ENCODE assay signal across 23 cellular contexts in the genomic region with DNA sequence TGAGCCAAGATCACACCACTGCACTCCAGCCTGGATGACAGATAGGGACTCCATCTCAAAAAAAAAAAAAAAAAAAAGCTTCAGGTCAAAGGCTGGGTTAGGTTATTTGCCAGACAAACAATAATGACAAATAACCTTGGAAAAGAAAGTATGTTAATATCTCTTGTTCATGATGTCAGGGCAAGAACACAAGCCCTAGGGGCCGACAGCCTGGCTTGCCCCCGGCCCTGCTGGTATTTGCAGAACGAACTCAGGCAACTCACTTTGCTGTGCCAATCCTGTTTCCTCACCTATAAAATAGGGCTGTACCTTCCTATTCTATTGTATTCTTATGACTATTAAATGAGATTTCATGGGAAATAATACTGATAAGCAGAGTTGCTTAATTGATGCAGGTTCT.
DNase-seq lines count a peak whose midpoint lies in the region; ATAC-seq, FAIRE-seq and TF ChIP-seq lines count a peak whose summit lies in the region.
"Had no signal": no experiment of that assay in that cellular context is flagged by ENCODE, and none has a peak within 500 bp of the region (broad histone marks: within the 10 kb centered on the region; RNA-seq: fewer than 3 reads in every experiment).

No MANE protein-coding gene starts in this region.

- DNase-seq in ascending aorta (ENCODE audit: low spot score in 2 of 2) (no peak), HepG2 (ENCODE audit: low spot score) (no peak), sciatic nerve (ENCODE audit: low spot score) (no peak)
- DNase-seq in CD4-positive, alpha-beta T cell = no peak
- DNase-seq: 8988T; ACHN; BE2C; C1 segment of cervical spinal cord; Calu3; CD4-positive, CD25-positive, alpha-beta regulatory T cell; CD8-positive, alpha-beta T cell; DMS79 treated with DMSO at 0.1 percent for 48 hours; GF-D8 had no signal

- BruUV-seq in HepG2 (replicated peaks; lab: Mats Ljungman, UMichigan) = no TSS peak

- no peak overlapping the region for H3K4me3 Mint-ChIP-seq in CD4-positive, alpha-beta T cell
- H3K4me3 Mint-ChIP-seq: CD14-positive monocyte; CD4-positive, CD25-positive, alpha-beta regulatory T cell; CD8-positive, alpha-beta T cell had no signal

- H3K4me2 ChIP-seq in BLaER1 treated with 17β-estradiol and CSF1 and Interleukin-3, amounts not matched to agents 10 nM and 100 nM = peak overlapping the region in 9 of 11 experiments; percentile 32 to 85 (median 69); a peak in 16 of 22 replicates
- no peak overlapping the region for H3K4me2 ChIP-seq in HepG2 (ENCODE audit: low read depth, low read length)

- no peaks in the 10 kb centered on the region for H3K27me3 ChIP-seq in BLaER1 treated with 17β-estradiol and CSF1 and Interleukin-3, amounts not matched to agents 10 nM and 100 nM
- H3K27me3 ChIP-seq in ascending aorta (no peaks in the 10 kb centered on the region), HepG2 (ENCODE audit: control insufficient read depth in 1 of 2, insufficient read depth in 2 of 2, low read length in 2 of 2) (0 out of 5 replicates have a peak, but pooled peaks cover 0 to 4% of the 10 kb centered on the region in 2 experiments)
- H3K27me3 ChIP-seq in CD4-positive, alpha-beta T cell (ENCODE audit: control insufficient read depth, insufficient read depth, low read length) = no peaks in the 10 kb centered on the region
- H3K27me3 ChIP-seq: BE2C had no signal

- no peak for TF ChIP-seq EP300 in HepG2 (IDR thresholded peaks at IDR 0.05; ENCODE audit: low read depth in 2 of 2, low read length in 2 of 2)
- no peak for TF ChIP-seq EP300 in HepG2 (CRISPR knock-in tag; IDR thresholded peaks at IDR 0.05; ENCODE audit: borderline replicate concordance)

- H3K4me3 ChIP-seq in BLaER1 treated with 17β-estradiol and CSF1 and Interleukin-3, amounts not matched to agents 10 nM and 100 nM = no peak overlapping the region
- no peak overlapping the region for H3K4me3 ChIP-seq in ascending aorta
- H3K4me3 ChIP-seq in HepG2 (replicated peaks in 1 of 3; ENCODE audit: insufficient read depth in 1 of 3, low read depth in 2 of 3, low read length in 3 of 3) = no peak overlapping the region

- ATAC-seq in HepG2 (peak; percentile 47; the same call in 2 of the 3 replicates), sciatic nerve (no peak), HG03378 (IDR thresholded peaks at IDR 0.05; ENCODE audit: unreplicated experiment) (no peak), GM19463 (IDR thresholded peaks at IDR 0.05; ENCODE audit: unreplicated experiment) (no peak)
- ATAC-seq in CD4-positive, alpha-beta T cell (ENCODE audit: poor library complexity) = no peak
- ATAC-seq: CD8-positive, alpha-beta T cell had no signal

- H4K20me1 ChIP-seq in BLaER1 treated with 17β-estradiol and CSF1 and Interleukin-3, amounts not matched to agents 10 nM and 100 nM = no peaks in the 10 kb centered on the region
- no peaks in the 10 kb centered on the region for H4K20me1 ChIP-seq in HepG2 (ENCODE audit: insufficient read depth, low read length)

- CTCF ChIA-PET in HepG2 (lab: Yijun Ruan, JAX; ENCODE audit: low intra/inter-chr PET ratio, low total read pairs) = no interaction called here
- CTCF ChIA-PET in CD4-positive, alpha-beta T cell (lab: Charles Lee) = no interaction called here

- WGBS in HepG2 (ENCODE audit: low lambda C conversion rate) = 0% methylated on average over 3 of the region's 3 CpGs

- H3K27ac Mint-ChIP-seq in CD4-positive, alpha-beta T cell = no peak overlapping the region
- H3K27ac Mint-ChIP-seq: CD14-positive monocyte; CD4-positive, CD25-positive, alpha-beta regulatory T cell; CD8-positive, alpha-beta T cell had no signal

- POLR2A ChIA-PET in HepG2 (lab: Yijun Ruan, JAX) = no interaction called here
- POLR2A ChIA-PET in CD4-positive, alpha-beta T cell (lab: Charles Lee) = no interaction called here

- no peak for FAIRE-seq in HepG2 (lab: Jason Lieb, UNC)
- FAIRE-seq: A204.1, D721Med, G401.6, GM12891, GM18507 had no signal

- in situ Hi-C loops in HepG2 (cut with HindIII; ENCODE audit: extremely low pct_ligation_motif_present, low pct_unique_long_range_greater_than_20kb) = no loop called here

- H3K9me3 ChIP-seq in BLaER1 treated with 17β-estradiol and CSF1 and Interleukin-3, amounts not matched to agents 10 nM and 100 nM (replicated peaks in 1 of 11) = peaks cover 0 to 5% (median 3%) of the 10 kb centered on the region in 11 experiments; a peak in 9 of 22 replicates
- no peaks in the 10 kb centered on the region for H3K9me3 ChIP-seq in ascending aorta
- H3K9me3 ChIP-seq in HepG2 (ENCODE audit: low read length) = no peaks in the 10 kb centered on the region
- no peaks in the 10 kb centered on the region for H3K9me3 ChIP-seq in CD4-positive, alpha-beta T cell (ENCODE audit: control insufficient read depth, low read length)
- H3K9me3 ChIP-seq: BE2C, Caco-2 had no signal

- TF ChIP-seq RAD21 in HepG2 (CRISPR knock-in tag; IDR thresholded peaks at IDR 0.05) = no peak

- intact Hi-C loops in ascending aorta (cut with DNase I) = no loop called here
- intact Hi-C loops in HepG2 (cut with micrococcal nuclease; ENCODE audit: unreplicated experiment) = no loop called here
- intact Hi-C loops in sciatic nerve (cut with DNase I) = no loop called here
- intact Hi-C loops in CD4-positive, alpha-beta T cell (cut with DNase I, micrococcal nuclease) = no loop called here

- no peaks in the 10 kb centered on the region for H3K9me3 Mint-ChIP-seq in CD4-positive, alpha-beta T cell
- H3K9me3 Mint-ChIP-seq: CD8-positive, alpha-beta T cell had no signal

- no peaks in the 10 kb centered on the region for H3K36me3 ChIP-seq in BLaER1 treated with 17β-estradiol and CSF1 and Interleukin-3, amounts not matched to agents 10 nM and 100 nM
- H3K36me3 ChIP-seq in ascending aorta = no peaks in the 10 kb centered on the region
- H3K36me3 ChIP-seq in HepG2 (replicated peaks in 1 of 2; ENCODE audit: control insufficient read depth in 1 of 2, insufficient read depth in 2 of 2, low read length in 2 of 2) = no peaks in the 10 kb centered on the region
- H3K36me3 ChIP-seq: BE2C had no signal

- no peak overlapping the region for H2AFZ ChIP-seq in HepG2 (ENCODE audit: low read length)

- H3K27me3 Mint-ChIP-seq in CD4-positive, alpha-beta T cell = no peaks in the 10 kb centered on the region

- TF ChIP-seq CTCF in ascending aorta (IDR thresholded peaks at IDR 0.05) (no peak), HepG2 (CRISPR knock-in tag; IDR thresholded peaks at IDR 0.05) (no peak)
- TF ChIP-seq CTCF in CD4-positive, alpha-beta T cell (IDR thresholded peaks at IDR 0.05) = no peak

- peaks cover 0 to 28% (median 25%) of the 10 kb centered on the region in 10 experiments; a peak in 18 of 20 replicates for H3K4me1 ChIP-seq in BLaER1 treated with 17β-estradiol and CSF1 and Interleukin-3, amounts not matched to agents 10 nM and 100 nM
- H3K4me1 ChIP-seq in ascending aorta = peaks cover 0 to 17% of the 10 kb centered on the region in 2 donors
- H3K4me1 ChIP-seq in HepG2 (ENCODE audit: insufficient read depth, low read length) = no peaks in the 10 kb centered on the region
- H3K4me1 ChIP-seq: BE2C had no signal

- H3K4me1 Mint-ChIP-seq in CD4-positive, alpha-beta T cell (ENCODE audit: low read depth) = peaks cover 14% of the 10 kb centered on the region

- no peaks in the 10 kb centered on the region for H3K79me2 ChIP-seq in HepG2 (ENCODE audit: insufficient read depth, low read length)

- no peaks in the 10 kb centered on the region for H3K36me3 Mint-ChIP-seq in CD4-positive, alpha-beta T cell (ENCODE audit: low read depth)
- H3K36me3 Mint-ChIP-seq: CD14-positive monocyte; CD4-positive, CD25-positive, alpha-beta regulatory T cell; CD8-positive, alpha-beta T cell had no signal

- TF ChIP-seq POLR2A in HepG2 (IDR thresholded peaks at IDR 0.05; ENCODE audit: insufficient read depth in 1 of 2, low read depth in 2 of 2, low read length in 2 of 2) = no peak

- H3K27ac ChIP-seq in BLaER1 treated with 17β-estradiol and CSF1 and Interleukin-3, amounts not matched to agents 10 nM and 100 nM = no peak overlapping the region
- H3K27ac ChIP-seq in ascending aorta = peak overlapping the region; percentile 61 to 74
- H3K27ac ChIP-seq in HepG2 (ENCODE audit: extremely low read length, insufficient read depth, low read length) = no peak overlapping the region
- no peak overlapping the region for H3K27ac ChIP-seq in CD4-positive, alpha-beta T cell (ENCODE audit: low read depth, low read length)

- no peak overlapping the region for H3K9ac ChIP-seq in BLaER1 treated with 17β-estradiol and CSF1 and Interleukin-3, amounts not matched to agents 10 nM and 100 nM
- no peak overlapping the region for H3K9ac ChIP-seq in HepG2 (ENCODE audit: insufficient read depth, low read depth, low read length)

TF ChIP-seq in HepG2, 621 proteins besides CTCF, POLR2A, EP300 and RAD21:
- no peak for TF ChIP-seq ZFP90 (CRISPR knock-in tag; IDR thresholded peaks at IDR 0.05; ENCODE audit: borderline replicate concordance)
- TF ChIP-seq ZSCAN21 (CRISPR knock-in tag; IDR thresholded peaks at IDR 0.05; ENCODE audit: borderline replicate concordance) = no peak
- no peak for TF ChIP-seq STAT5B (CRISPR knock-in tag; IDR thresholded peaks at IDR 0.05)
- no peak for TF ChIP-seq ZNF18 (CRISPR knock-in tag; IDR thresholded peaks at IDR 0.05; ENCODE audit: insufficient replicate concordance)
- TF ChIP-seq KDM6A (CRISPR knock-in tag; IDR thresholded peaks at IDR 0.05; ENCODE audit: low read depth) = no peak
- no peak for TF ChIP-seq ZNF652 (CRISPR knock-in tag; IDR thresholded peaks at IDR 0.05; ENCODE audit: borderline replicate concordance, low read depth)
- no peak for TF ChIP-seq PAWR (CRISPR knock-in tag; IDR thresholded peaks at IDR 0.05; ENCODE audit: borderline replicate concordance)
- no peak for TF ChIP-seq SETDB1 (CRISPR knock-in tag; IDR thresholded peaks at IDR 0.05; ENCODE audit: borderline replicate concordance)
- TF ChIP-seq NR3C1 (CRISPR knock-in tag; IDR thresholded peaks at IDR 0.05) = no peak
- TF ChIP-seq ZNF430 (CRISPR knock-in tag; IDR thresholded peaks at IDR 0.05) = no peak
- no peak for TF ChIP-seq ZFY (CRISPR knock-in tag; IDR thresholded peaks at IDR 0.05)
- TF ChIP-seq REXO4 (CRISPR knock-in tag; IDR thresholded peaks at IDR 0.05; ENCODE audit: borderline replicate concordance) = no peak

Comparison
In these comparisons a context has a peak if more than half of its experiments do, and no peak if none do; other contexts are left out.
1. H3K27ac ChIP-seq: peak in ascending aorta (2 of 2); none in BLaER1 treated with 17β-estradiol and CSF1 and Interleukin-3, amounts not matched to agents 10 nM and 100 nM (0 of 11), HepG2 (single experiment) and CD4-positive, alpha-beta T cell (single experiment).